Comparison of ENCODE assay signal across 1 cellular context in the genomic region with DNA sequence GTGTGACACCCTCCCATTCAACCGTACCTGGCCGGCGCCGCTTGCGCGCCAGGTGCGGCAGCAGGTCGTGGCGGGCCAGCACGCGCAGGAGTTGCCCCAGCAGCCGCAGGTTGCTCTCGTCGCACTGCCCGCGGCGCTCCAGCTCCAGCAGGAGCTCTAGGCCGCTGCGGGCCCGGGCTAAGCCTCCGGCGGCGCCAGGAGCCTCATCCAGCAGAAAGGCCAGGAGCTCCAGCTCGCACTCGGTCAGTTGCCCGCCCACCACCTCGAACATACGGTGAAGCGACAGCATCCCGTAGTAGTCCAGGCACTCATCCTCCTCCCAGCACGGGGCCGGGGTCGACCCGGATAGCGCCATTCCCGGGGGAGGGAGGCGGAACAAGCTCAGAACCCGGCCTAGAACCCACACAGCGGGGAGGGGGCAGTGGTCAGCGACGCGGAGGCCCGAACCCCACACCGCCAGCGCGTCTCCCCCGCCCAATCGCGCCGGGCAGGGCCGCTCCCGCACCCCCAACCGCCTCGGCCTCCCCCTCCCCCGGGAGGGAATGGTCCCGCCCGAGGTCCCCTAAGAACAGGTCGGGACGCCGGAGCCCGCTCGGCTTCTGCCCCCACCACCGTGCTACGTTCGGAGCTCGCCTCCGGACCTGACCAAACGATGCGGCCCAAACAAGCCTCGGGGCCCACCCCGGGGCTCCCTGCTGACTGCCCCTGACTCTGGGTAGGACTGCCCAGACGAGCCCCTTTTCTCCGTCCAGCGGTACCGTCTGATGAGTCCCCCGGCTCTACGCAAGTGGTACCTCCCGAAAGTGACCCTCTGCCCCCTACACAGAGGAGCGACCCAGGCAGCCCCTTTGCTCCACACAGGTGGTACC.
A peak's percentile ranks its signal among the peaks of the same experiment; 100 is the strongest.
TF ChIP-seq lines count a peak whose summit lies in the region.

No MANE protein-coding gene starts in this region.

TF ChIP-seq in HepG2, 621 proteins besides CTCF, POLR2A, EP300 and RAD21 (continued from another document):
- TF ChIP-seq, protein P1, sequence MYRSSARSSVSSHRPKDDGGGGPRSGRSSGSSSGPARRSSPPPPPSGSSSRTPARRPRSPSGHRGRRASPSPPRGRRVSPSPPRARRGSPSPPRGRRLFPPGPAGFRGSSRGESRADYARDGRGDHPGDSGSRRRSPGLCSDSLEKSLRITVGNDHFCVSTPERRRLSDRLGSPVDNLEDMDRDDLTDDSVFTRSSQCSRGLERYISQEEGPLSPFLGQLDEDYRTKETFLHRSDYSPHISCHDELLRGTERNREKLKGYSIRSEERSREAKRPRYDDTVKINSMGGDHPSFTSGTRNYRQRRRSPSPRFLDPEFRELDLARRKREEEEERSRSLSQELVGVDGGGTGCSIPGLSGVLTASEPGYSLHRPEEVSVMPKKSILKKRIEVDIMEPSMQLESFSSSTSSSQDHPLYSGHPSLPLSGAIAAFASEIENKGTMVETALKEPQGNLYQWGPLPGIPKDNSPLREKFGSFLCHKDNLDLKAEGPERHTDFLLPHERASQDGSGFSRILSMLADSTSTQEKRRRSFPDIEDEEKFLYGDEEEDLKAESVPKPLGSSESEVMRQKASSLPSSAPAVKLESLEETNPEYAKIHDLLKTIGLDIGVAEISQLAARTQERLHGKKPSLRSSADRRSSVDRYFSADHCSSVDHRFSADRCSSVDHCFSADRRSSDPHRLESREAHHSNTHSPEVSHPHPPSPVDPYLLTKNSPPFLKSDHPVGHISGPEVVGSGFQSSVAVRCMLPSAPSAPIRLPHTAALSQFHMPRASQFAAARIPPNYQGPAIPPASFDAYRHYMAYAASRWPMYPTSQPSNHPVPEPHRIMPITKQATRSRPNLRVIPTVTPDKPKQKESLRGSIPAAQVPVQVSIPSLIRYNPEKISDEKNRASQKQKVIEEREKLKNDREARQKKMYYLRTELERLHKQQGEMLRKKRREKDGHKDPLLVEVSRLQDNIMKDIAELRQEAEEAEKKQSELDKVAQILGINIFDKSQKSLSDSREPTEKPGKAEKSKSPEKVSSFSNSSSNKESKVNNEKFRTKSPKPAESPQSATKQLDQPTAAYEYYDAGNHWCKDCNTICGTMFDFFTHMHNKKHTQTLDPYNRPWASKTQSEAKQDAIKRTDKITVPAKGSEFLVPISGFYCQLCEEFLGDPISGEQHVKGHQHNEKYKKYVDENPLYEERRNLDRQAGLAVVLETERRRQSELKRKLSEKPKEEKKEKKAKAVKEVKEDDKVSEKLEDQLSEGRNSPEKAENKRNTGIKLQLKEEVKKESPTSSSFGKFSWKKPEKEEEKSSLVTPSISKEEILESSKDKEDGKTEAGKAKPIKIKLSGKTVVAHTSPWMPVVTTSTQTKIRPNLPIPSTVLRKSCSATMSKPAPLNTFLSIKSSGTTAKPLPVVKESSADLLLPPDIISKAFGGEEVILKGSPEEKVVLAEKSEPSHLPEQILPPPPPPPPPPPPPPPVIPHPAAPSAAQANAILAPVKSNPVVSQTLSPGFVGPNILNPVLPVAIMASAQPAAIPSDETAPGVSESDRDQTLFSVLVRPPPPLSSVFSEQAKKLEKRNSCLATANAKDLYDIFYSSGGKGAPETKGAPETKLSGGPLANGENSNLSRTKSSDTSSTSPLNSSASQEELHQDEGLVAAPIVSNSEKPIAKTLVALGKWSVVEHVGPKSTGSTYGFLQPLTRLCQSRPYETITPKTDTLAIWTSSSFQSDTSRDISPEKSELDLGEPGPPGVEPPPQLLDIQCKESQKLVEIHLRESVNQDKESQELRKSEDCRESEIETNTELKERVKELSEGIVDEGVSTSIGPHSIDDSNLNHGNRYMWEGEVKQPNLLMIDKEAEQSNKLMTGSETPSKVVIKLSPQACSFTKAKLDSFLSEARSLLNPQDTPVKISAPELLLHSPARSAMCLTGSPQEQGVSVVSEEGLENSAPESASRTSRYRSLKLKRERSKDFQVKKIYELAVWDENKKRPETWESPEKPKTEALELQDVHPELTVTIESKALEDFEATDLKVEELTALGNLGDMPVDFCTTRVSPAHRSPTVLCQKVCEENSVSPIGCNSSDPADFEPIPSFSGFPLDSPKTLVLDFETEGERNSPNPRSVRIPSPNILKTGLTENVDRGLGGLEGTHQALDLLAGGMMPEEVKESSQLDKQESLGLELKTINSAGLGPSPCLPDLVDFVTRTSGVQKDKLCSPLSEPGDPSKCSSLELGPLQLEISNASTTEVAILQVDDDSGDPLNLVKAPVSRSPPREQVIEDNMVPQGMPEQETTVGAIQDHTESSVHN (CRISPR knock-in tag; IDR thresholded peaks at IDR 0.05): no peak
- TF ChIP-seq ZC3H13 (CRISPR knock-in tag; IDR thresholded peaks at IDR 0.05) (no peak; the same call in 1 of the 2 replicates), POLR2AphosphoS2 (IDR thresholded peaks at IDR 0.05; ENCODE audit: low read depth, low read length) (no peak), TEAD2 (CRISPR knock-in tag; IDR thresholded peaks at IDR 0.05) (no peak), SALL2 (CRISPR knock-in tag; IDR thresholded peaks at IDR 0.05) (peak; percentile 84), TMF1 (CRISPR knock-in tag; IDR thresholded peaks at IDR 0.05; ENCODE audit: low read depth) (no peak), MTF1 (CRISPR knock-in tag; IDR thresholded peaks at IDR 0.05) (no peak), MLLT10 (CRISPR knock-in tag; IDR thresholded peaks at IDR 0.05) (no peak), HES4 (CRISPR knock-in tag; IDR thresholded peaks at IDR 0.05; ENCODE audit: borderline replicate concordance) (0 out of 2 replicates have a peak, but pooled peaks have one; percentile 30), ZNF446 (CRISPR knock-in tag; IDR thresholded peaks at IDR 0.05) (0 out of 2 replicates have a peak, but pooled peaks have one; percentile 18), ZNF34 (CRISPR knock-in tag; IDR thresholded peaks at IDR 0.05; ENCODE audit: borderline replicate concordance) (no peak), ZNF747 (CRISPR knock-in tag; IDR thresholded peaks at IDR 0.05; ENCODE audit: borderline replicate concordance) (no peak), PCBP1 (IDR thresholded peaks at IDR 0.05; ENCODE audit: borderline replicate concordance, low read depth, low read length) (peak; percentile 68; the same call in 1 of the 2 replicates), ESRRA (CRISPR knock-in tag; IDR thresholded peaks at IDR 0.05; ENCODE audit: low read depth) (peak; percentile 43; the same call in 1 of the 2 replicates), ZNF136 (CRISPR knock-in tag; IDR thresholded peaks at IDR 0.05; ENCODE audit: low read depth) (no peak), ZSCAN30 (CRISPR knock-in tag; IDR thresholded peaks at IDR 0.05) (no peak), ZNF225 (CRISPR knock-in tag; IDR thresholded peaks at IDR 0.05) (0 out of 2 replicates have a peak, but pooled peaks have one; percentile 22), ZNF143 (CRISPR knock-in tag; IDR thresholded peaks at IDR 0.05) (no peak)
- TF ChIP-seq, protein P2, sequence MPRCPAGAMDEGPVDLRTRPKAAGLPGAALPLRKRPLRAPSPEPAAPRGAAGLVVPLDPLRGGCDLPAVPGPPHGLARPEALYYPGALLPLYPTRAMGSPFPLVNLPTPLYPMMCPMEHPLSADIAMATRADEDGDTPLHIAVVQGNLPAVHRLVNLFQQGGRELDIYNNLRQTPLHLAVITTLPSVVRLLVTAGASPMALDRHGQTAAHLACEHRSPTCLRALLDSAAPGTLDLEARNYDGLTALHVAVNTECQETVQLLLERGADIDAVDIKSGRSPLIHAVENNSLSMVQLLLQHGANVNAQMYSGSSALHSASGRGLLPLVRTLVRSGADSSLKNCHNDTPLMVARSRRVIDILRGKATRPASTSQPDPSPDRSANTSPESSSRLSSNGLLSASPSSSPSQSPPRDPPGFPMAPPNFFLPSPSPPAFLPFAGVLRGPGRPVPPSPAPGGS (CRISPR knock-in tag; IDR thresholded peaks at IDR 0.05): 0 out of 2 replicates have a peak, but pooled peaks have one; percentile 8
- TF ChIP-seq, protein P3, sequence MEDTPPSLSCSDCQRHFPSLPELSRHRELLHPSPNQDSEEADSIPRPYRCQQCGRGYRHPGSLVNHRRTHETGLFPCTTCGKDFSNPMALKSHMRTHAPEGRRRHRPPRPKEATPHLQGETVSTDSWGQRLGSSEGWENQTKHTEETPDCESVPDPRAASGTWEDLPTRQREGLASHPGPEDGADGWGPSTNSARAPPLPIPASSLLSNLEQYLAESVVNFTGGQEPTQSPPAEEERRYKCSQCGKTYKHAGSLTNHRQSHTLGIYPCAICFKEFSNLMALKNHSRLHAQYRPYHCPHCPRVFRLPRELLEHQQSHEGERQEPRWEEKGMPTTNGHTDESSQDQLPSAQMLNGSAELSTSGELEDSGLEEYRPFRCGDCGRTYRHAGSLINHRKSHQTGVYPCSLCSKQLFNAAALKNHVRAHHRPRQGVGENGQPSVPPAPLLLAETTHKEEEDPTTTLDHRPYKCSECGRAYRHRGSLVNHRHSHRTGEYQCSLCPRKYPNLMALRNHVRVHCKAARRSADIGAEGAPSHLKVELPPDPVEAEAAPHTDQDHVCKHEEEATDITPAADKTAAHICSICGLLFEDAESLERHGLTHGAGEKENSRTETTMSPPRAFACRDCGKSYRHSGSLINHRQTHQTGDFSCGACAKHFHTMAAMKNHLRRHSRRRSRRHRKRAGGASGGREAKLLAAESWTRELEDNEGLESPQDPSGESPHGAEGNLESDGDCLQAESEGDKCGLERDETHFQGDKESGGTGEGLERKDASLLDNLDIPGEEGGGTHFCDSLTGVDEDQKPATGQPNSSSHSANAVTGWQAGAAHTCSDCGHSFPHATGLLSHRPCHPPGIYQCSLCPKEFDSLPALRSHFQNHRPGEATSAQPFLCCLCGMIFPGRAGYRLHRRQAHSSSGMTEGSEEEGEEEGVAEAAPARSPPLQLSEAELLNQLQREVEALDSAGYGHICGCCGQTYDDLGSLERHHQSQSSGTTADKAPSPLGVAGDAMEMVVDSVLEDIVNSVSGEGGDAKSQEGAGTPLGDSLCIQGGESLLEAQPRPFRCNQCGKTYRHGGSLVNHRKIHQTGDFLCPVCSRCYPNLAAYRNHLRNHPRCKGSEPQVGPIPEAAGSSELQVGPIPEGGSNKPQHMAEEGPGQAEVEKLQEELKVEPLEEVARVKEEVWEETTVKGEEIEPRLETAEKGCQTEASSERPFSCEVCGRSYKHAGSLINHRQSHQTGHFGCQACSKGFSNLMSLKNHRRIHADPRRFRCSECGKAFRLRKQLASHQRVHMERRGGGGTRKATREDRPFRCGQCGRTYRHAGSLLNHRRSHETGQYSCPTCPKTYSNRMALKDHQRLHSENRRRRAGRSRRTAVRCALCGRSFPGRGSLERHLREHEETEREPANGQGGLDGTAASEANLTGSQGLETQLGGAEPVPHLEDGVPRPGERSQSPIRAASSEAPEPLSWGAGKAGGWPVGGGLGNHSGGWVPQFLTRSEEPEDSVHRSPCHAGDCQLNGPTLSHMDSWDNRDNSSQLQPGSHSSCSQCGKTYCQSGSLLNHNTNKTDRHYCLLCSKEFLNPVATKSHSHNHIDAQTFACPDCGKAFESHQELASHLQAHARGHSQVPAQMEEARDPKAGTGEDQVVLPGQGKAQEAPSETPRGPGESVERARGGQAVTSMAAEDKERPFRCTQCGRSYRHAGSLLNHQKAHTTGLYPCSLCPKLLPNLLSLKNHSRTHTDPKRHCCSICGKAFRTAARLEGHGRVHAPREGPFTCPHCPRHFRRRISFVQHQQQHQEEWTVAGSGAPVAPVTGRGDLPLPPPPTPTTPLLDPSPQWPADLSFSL (CRISPR knock-in tag; IDR thresholded peaks at IDR 0.05): no peak
- TF ChIP-seq, protein P4, sequence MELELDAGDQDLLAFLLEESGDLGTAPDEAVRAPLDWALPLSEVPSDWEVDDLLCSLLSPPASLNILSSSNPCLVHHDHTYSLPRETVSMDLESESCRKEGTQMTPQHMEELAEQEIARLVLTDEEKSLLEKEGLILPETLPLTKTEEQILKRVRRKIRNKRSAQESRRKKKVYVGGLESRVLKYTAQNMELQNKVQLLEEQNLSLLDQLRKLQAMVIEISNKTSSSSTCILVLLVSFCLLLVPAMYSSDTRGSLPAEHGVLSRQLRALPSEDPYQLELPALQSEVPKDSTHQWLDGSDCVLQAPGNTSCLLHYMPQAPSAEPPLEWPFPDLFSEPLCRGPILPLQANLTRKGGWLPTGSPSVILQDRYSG (CRISPR knock-in tag; IDR thresholded peaks at IDR 0.05): 0 out of 2 replicates have a peak, but pooled peaks have one; percentile 12
- TF ChIP-seq, protein P5, sequence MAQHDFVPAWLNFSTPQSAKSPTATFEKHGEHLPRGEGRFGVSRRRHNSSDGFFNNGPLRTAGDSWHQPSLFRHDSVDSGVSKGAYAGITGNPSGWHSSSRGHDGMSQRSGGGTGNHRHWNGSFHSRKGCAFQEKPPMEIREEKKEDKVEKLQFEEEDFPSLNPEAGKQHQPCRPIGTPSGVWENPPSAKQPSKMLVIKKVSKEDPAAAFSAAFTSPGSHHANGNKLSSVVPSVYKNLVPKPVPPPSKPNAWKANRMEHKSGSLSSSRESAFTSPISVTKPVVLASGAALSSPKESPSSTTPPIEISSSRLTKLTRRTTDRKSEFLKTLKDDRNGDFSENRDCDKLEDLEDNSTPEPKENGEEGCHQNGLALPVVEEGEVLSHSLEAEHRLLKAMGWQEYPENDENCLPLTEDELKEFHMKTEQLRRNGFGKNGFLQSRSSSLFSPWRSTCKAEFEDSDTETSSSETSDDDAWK (CRISPR knock-in tag; IDR thresholded peaks at IDR 0.05): no peak
